ENCODE assay signal across 8 cellular contexts in the genomic region with DNA sequence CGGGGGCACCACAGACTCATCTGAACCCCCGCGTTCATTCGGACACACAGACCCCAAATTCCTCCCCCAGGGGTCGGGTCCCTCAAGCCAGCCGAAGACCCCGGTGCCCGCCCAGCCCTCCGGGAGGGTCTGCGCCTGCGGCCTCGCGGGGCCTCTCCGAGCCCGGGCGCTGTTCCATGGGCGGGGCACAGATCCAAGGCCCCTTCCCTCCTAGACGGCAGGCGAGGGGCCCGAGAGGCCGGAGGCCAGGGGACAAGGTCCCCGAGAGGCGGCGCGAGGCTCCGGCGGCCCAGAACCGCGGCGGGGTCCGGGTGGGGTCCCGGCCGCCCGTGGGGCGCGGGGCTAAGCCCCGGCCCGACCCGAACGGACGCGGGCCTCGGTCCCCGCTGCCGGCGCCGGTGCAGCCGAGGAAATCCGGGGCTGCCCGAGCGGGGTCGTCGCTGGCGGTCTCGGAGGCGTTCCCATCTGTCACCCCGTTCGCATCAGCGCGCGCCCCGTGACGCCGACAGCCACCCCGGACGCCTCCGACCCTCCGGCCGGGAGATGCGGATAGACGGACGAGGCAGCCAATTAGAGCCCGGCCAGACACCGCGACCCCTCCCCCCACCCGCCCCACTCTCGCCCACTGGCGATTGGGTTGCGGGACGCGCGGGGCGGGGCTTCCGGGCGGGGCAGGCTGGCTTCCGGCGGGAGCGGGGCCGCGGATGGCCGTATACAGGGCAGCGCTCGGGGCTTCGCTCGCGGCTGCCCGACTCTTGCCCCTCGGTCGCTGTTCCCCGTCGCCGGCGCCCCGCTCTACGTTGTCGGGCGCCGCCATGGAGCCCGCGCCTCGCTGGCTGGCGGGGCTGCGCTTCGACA. TPM values are rescaled to one million over a fixed set of nuclear protein-coding genes. Genes with fewer than 3 reads are reported as not detected.
DNase-seq lines count a peak whose midpoint lies in the region; ATAC-seq, FAIRE-seq and TF ChIP-seq lines count a peak whose summit lies in the region.

A gene with protein sequence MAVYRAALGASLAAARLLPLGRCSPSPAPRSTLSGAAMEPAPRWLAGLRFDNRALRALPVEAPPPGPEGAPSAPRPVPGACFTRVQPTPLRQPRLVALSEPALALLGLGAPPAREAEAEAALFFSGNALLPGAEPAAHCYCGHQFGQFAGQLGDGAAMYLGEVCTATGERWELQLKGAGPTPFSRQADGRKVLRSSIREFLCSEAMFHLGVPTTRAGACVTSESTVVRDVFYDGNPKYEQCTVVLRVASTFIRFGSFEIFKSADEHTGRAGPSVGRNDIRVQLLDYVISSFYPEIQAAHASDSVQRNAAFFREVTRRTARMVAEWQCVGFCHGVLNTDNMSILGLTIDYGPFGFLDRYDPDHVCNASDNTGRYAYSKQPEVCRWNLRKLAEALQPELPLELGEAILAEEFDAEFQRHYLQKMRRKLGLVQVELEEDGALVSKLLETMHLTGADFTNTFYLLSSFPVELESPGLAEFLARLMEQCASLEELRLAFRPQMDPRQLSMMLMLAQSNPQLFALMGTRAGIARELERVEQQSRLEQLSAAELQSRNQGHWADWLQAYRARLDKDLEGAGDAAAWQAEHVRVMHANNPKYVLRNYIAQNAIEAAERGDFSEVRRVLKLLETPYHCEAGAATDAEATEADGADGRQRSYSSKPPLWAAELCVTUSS (plus strand): TSS at position 679 of the 858 bp plus-strand sequence. CDS start 26 bp downstream, at position 705.

- no peak for FAIRE-seq in A549 (lab: Jason Lieb, UNC)

- ATAC-seq in A549 (peak; percentile 86 to 95), GM18861 (IDR thresholded peaks at IDR 0.05; ENCODE audit: unreplicated experiment) (peak; percentile 39), HG03103 (IDR thresholded peaks at IDR 0.05; ENCODE audit: low read depth, unreplicated experiment) (peak; percentile 54)

- H3K27ac ChIP-seq in A549: peak within 1 kb of the TSS; percentile 93 to 99

- DNase-seq in A549 (ENCODE audit: low read depth in 1 of 2, low spot score in 1 of 2) (peak; percentile 83 to 93), NCI-H460 (ENCODE audit: extremely low read depth, low read depth) (peak; percentile 70), chondrocyte (ENCODE audit: low spot score) (no peak), kidney glomerular epithelial cell (lab: John Stamatoyannopoulos, UW) (peak; percentile 54)
- DNase-seq in activated CD4-positive, alpha-beta T cell treated with anti-CD3 and anti-CD28 coated beads for 24 hours (ENCODE audit: low read depth in 2 of 2): peak; percentile 85 to 89
- peak; percentile 83 to 86 for DNase-seq in stimulated activated CD4-positive, alpha-beta T cell treated with anti-CD3 and anti-CD28 coated beads, Interleukin-15, amount 100 ng/mL, for 48 hours (ENCODE audit: low read depth in 2 of 2)

- TF ChIP-seq POLR2A in A549 (IDR thresholded peaks at IDR 0.05; ENCODE audit: low read length): peak; percentile 73

- H3K9me3 ChIP-seq in A549: peaks cover 10% of the 10 kb centered on the region; the same call in 2 of the 3 replicates

- WGBS in A549 (ENCODE audit: missing lambda C conversion rate): 20% methylated on average over 4 of the region's 114 CpGs

- H3K4me1 Mint-ChIP-seq in chondrocyte (ENCODE audit: low read depth): peaks cover 18% of the 10 kb centered on the region

- no peaks in the 10 kb centered on the region for H3K27me3 Mint-ChIP-seq in chondrocyte (ENCODE audit: low read depth)

- peak within 1 kb of the TSS; percentile 88 for H3K4me2 ChIP-seq in A549

- peak within 1 kb of the TSS; percentile 75 for H3K4me3 Mint-ChIP-seq in chondrocyte (ENCODE audit: unreplicated experiment)

- TF ChIP-seq CTCF in A549 (IDR thresholded peaks at IDR 0.05) (no peak), chondrocyte (IDR thresholded peaks at IDR 0.05) (peak; percentile 12)

- POLR2A ChIA-PET in A549 (lab: Yijun Ruan, JAX): no interaction called here

- H3K4me1 ChIP-seq in A549: no peaks in the 10 kb centered on the region

- no peak for TF ChIP-seq EP300 in A549 (IDR thresholded peaks at IDR 0.05)

- no peak within 1 kb of the TSS for H3K27ac Mint-ChIP-seq in chondrocyte (ENCODE audit: unreplicated experiment)

- H3K36me3 Mint-ChIP-seq in chondrocyte (ENCODE audit: low read depth): peaks cover 7% of the 10 kb centered on the region

- H3K4me3 ChIP-seq in A549: peak within 1 kb of the TSS; percentile 95

- no peaks in the 10 kb centered on the region for H3K9me3 Mint-ChIP-seq in chondrocyte (ENCODE audit: low read depth)

- TF ChIP-seq RAD21 in A549 (conservative IDR thresholded peaks at IDR 0.05 in 1 of 2, IDR thresholded peaks at IDR 0.05 in 1 of 2): no peak

- CTCF ChIA-PET in A549 (lab: Yijun Ruan, JAX): no interaction called here

TF ChIP-seq in A549, 52 proteins besides CTCF, POLR2A, EP300 and RAD21:
- TF ChIP-seq, protein P1, sequence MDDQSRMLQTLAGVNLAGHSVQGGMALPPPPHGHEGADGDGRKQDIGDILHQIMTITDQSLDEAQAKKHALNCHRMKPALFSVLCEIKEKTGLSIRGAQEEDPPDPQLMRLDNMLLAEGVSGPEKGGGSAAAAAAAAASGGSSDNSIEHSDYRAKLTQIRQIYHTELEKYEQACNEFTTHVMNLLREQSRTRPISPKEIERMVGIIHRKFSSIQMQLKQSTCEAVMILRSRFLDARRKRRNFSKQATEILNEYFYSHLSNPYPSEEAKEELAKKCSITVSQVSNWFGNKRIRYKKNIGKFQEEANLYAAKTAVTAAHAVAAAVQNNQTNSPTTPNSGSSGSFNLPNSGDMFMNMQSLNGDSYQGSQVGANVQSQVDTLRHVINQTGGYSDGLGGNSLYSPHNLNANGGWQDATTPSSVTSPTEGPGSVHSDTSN (IDR thresholded peaks at IDR 0.05): peak; percentile 89
- TF ChIP-seq, protein P2, sequence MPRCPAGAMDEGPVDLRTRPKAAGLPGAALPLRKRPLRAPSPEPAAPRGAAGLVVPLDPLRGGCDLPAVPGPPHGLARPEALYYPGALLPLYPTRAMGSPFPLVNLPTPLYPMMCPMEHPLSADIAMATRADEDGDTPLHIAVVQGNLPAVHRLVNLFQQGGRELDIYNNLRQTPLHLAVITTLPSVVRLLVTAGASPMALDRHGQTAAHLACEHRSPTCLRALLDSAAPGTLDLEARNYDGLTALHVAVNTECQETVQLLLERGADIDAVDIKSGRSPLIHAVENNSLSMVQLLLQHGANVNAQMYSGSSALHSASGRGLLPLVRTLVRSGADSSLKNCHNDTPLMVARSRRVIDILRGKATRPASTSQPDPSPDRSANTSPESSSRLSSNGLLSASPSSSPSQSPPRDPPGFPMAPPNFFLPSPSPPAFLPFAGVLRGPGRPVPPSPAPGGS (IDR thresholded peaks at IDR 0.05): peak; percentile 46; the same call in 1 of the 3 replicates
- TF ChIP-seq JUN (IDR thresholded peaks at IDR 0.05) (peak in 1 of 2 experiments; percentile 70; a peak in 2 of 5 replicates), E2F6 (IDR thresholded peaks at IDR 0.05; ENCODE audit: borderline replicate concordance, low read depth) (peak; percentile 38; the same call in 1 of the 2 replicates), RNF2 (IDR thresholded peaks at IDR 0.05; ENCODE audit: borderline replicate concordance, low read depth) (0 out of 2 replicates have a peak, but pooled peaks have one; percentile 54)
- TF ChIP-seq, protein P3, sequence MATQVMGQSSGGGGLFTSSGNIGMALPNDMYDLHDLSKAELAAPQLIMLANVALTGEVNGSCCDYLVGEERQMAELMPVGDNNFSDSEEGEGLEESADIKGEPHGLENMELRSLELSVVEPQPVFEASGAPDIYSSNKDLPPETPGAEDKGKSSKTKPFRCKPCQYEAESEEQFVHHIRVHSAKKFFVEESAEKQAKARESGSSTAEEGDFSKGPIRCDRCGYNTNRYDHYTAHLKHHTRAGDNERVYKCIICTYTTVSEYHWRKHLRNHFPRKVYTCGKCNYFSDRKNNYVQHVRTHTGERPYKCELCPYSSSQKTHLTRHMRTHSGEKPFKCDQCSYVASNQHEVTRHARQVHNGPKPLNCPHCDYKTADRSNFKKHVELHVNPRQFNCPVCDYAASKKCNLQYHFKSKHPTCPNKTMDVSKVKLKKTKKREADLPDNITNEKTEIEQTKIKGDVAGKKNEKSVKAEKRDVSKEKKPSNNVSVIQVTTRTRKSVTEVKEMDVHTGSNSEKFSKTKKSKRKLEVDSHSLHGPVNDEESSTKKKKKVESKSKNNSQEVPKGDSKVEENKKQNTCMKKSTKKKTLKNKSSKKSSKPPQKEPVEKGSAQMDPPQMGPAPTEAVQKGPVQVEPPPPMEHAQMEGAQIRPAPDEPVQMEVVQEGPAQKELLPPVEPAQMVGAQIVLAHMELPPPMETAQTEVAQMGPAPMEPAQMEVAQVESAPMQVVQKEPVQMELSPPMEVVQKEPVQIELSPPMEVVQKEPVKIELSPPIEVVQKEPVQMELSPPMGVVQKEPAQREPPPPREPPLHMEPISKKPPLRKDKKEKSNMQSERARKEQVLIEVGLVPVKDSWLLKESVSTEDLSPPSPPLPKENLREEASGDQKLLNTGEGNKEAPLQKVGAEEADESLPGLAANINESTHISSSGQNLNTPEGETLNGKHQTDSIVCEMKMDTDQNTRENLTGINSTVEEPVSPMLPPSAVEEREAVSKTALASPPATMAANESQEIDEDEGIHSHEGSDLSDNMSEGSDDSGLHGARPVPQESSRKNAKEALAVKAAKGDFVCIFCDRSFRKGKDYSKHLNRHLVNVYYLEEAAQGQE (IDR thresholded peaks at IDR 0.05): no peak

RNA-seq across cellular contexts. Expression of the gene that starts here (rescaled TPM):
- polyA plus RNA-seq in A549 (2011; rRNA removed) (7.8 and 8.1 TPM in 2 replicates), A549 (2017; fragmentation: RNase III; extraction: RNeasy Plus Mini Kit Qiagen cat#74134 plus additional on column Dnase treatment) (11.3 to 14.7 TPM (median 13.7 TPM) in 3 replicates)
- 25.8 and 31.2 TPM in 2 replicates for polyA plus RNA-seq in A549 (2012; cell fraction: cytosol; rRNA removed)
- polyA plus RNA-seq in A549 (2012; cell fraction: nucleus; rRNA removed): 128 and 152 TPM in 2 replicates
- polyA minus RNA-seq in A549 (2011; rRNA and poly(A)+ RNA removed): 4.0 and 7.8 TPM in 2 replicates
- total RNA-seq in NCI-H460 (2014; rRNA removed; shearing (Covaris generic)): 11.5 and 12.8 TPM in 2 replicates
- polyA plus RNA-seq in NCI-H460 (2014; cell fraction: nucleus; rRNA removed): 96.5 and 130 TPM in 2 replicates
- 14.8 to 22.8 TPM (median 17.1 TPM) in 3 replicates for total RNA-seq in chondrocyte

Comparison
In these comparisons a context has a peak if more than half of its experiments do, and no peak if none do; other contexts are left out.
1. ATAC-seq: peak in every context shown above with its lines; median percentile 90 in A549; 54 in HG03103; 39 in GM18861.